Comparison of ENCODE assay signal across 8 cellular contexts in genomic region chr12:106138279-106138645, GRCh38. TPM values are rescaled to one million over a fixed set of nuclear protein-coding genes. Genes with fewer than 3 reads are reported as not detected.
DNase-seq lines count a peak whose midpoint lies in the region; ATAC-seq and TF ChIP-seq lines count a peak whose summit lies in the region.

No MANE protein-coding gene starts in this region.

- no peak for TF ChIP-seq POLR2A in esophagus muscularis mucosa (IDR thresholded peaks at IDR 0.05; ENCODE audit: low read depth)

- H3K27ac ChIP-seq in esophagus muscularis mucosa (replicated peaks in 1 of 4): peak overlapping the region; percentile 87 to 96 (median 93)
- no peak overlapping the region for H3K27ac ChIP-seq in osteoblast (ENCODE audit: low read depth, low read length)

- peaks cover 59% of the 10 kb centered on the region for H3K79me2 ChIP-seq in osteoblast (ENCODE audit: insufficient read depth, low read length)

- DNase-seq in D341Med (ENCODE audit: low spot score) (peak; percentile 60), RPMI8226 (peak; percentile 26), esophagus muscularis mucosa (ENCODE audit: extremely low spot score) (no peak), osteoblast (ENCODE audit: insufficient read length, low spot score, missing footprints) (no peak), activated gamma-delta T cell (lab: John Stamatoyannopoulos, UW) (no peak)

- H3K4me2 ChIP-seq in osteoblast (ENCODE audit: insufficient read depth, low read length): peak overlapping the region; percentile 88

- intact Hi-C loops in esophagus muscularis mucosa (cut with DNase I): loop anchor here (5.0 kb wide), 1 partner anchor 716 kb away; no protein-coding TSS in a partner anchor

- peak overlapping the region; percentile 37 for H2AFZ ChIP-seq in osteoblast (ENCODE audit: low read length)

- no peak for TF ChIP-seq CTCF in esophagus muscularis mucosa (IDR thresholded peaks at IDR 0.05)
- TF ChIP-seq CTCF in osteoblast (IDR thresholded peaks at IDR 0.05; ENCODE audit: extremely low read depth, low read depth, low read length): no peak

- H3K4me1 ChIP-seq in esophagus muscularis mucosa (peaks cover 31 to 76% (median 70%) of the 10 kb centered on the region in 4 donors), osteoblast (ENCODE audit: insufficient read depth, low read length) (peaks cover 52% of the 10 kb centered on the region)

- 6% methylated on average over 11 of the region's 31 CpGs for WGBS in esophagus muscularis mucosa

- peak overlapping the region; percentile 73 to 86 (median 80) for H3K4me3 ChIP-seq in esophagus muscularis mucosa
- peak overlapping the region; percentile 83 for H3K4me3 ChIP-seq in osteoblast (ENCODE audit: insufficient read depth, low read length)

- no peak for TF ChIP-seq EP300 in esophagus muscularis mucosa (IDR thresholded peaks at IDR 0.05)

- H3K9me3 ChIP-seq in esophagus muscularis mucosa: no peaks in the 10 kb centered on the region
- H3K9me3 ChIP-seq in osteoblast (ENCODE audit: low read depth, low read length): no peaks in the 10 kb centered on the region

- ATAC-seq in GM18909 (IDR thresholded peaks at IDR 0.05; ENCODE audit: poor library complexity, unreplicated experiment) (no peak), GM18519 (IDR thresholded peaks at IDR 0.05; ENCODE audit: low FRiP score, unreplicated experiment) (no peak), HG02885 (IDR thresholded peaks at IDR 0.05; ENCODE audit: poor library complexity, unreplicated experiment) (no peak)

- H3K36me3 ChIP-seq in esophagus muscularis mucosa (no peaks in the 10 kb centered on the region), osteoblast (ENCODE audit: insufficient read depth, low read length) (no peaks in the 10 kb centered on the region)

- peaks cover 13% of the 10 kb centered on the region for H4K20me1 ChIP-seq in osteoblast (ENCODE audit: insufficient read depth, low read length)

- peaks cover 0 to 14% (median 0%) of the 10 kb centered on the region in 4 donors for H3K27me3 ChIP-seq in esophagus muscularis mucosa
- H3K27me3 ChIP-seq in osteoblast (ENCODE audit: insufficient read depth, low read length): no peaks in the 10 kb centered on the region

RNA-seq across cellular contexts. Expression of gene NUAK1, which starts 0.5 kb away (rescaled TPM):
- total RNA-seq in esophagus muscularis mucosa (10 to 100 TPM in 2 of 4 donors, 1 to 10 TPM in 2; 7.1 to 19.8 (median 10.7) TPM), osteoblast (17.1 and 21.7 TPM in 2 replicates)

Comparison
In these comparisons a context has a peak if more than half of its experiments do, and no peak if none do; other contexts are left out.
1. DNase-seq: peak in D341Med (single experiment) and RPMI8226 (single experiment); none in esophagus muscularis mucosa (single experiment), osteoblast (single experiment) and activated gamma-delta T cell (single experiment).